25 cellular contexts compared by ENCODE assay signal in genomic region chr13:45928196-45928595, GRCh38.
"Had no signal": no experiment of that assay in that cellular context is flagged by ENCODE, and none has a peak within 500 bp of the region (broad histone marks: within the 10 kb centered on the region; RNA-seq: fewer than 3 reads in every experiment).

No MANE protein-coding gene starts in this region.

- ATAC-seq: gastrocnemius medialis; heart left ventricle; left colon; left ventricle myocardium superior; natural killer cell; stimulated activated memory B cell treated with anti-CD40 and anti-IgM and Interleukin-4, amounts not matched to agents 10 μg/mL and 1 μg/mL and 100 μg/mL, for 72 hours; stimulated activated naive CD8-positive, alpha-beta T cell treated with anti-CD3 and anti-CD28 coated beads, Interleukin-15, Interleukin-2, amounts not matched to agents 100 U/mL and 50 U/mL, for 24 hours had no signal

- H3K79me2 ChIP-seq: hepatocyte, parathyroid adenoma had no signal

- DNase-seq: dorsolateral prefrontal cortex; effector CD4-positive, alpha-beta T cell; foreskin fibroblast; gastrocnemius medialis; heart left ventricle; left colon; left ventricle myocardium superior; lower lobe of right lung; natural killer cell; sigmoid colon; spleen; stimulated activated CD4-positive, alpha-beta T cell treated with anti-CD3 and anti-CD28 coated beads, Interleukin-4, amount 100 ng/mL, for 4 hours; stimulated activated naive CD8-positive, alpha-beta T cell treated with anti-CD3 and anti-CD28 coated beads, Interleukin-15, Interleukin-2, amounts not matched to agents 100 U/mL and 50 U/mL, for 24 hours; substantia nigra; testis; tibial artery had no signal

- H3K27me3 ChIP-seq: gastrocnemius medialis, right atrium auricular region, sigmoid colon, testis had no signal

- H3K36me3 ChIP-seq: gastrocnemius medialis, heart left ventricle, lower lobe of right lung, right atrium auricular region, sigmoid colon, spleen, tibial artery had no signal

- H3K4me3 ChIP-seq: dorsolateral prefrontal cortex, gastrocnemius medialis, heart left ventricle, hepatocyte, lower lobe of right lung, right atrium auricular region, sigmoid colon, spleen, testis, tibial artery had no signal

- H3K4me1 Mint-ChIP-seq: memory B cell; natural killer cell; stimulated activated memory B cell treated with anti-CD40 and anti-IgM and Interleukin-4, amounts not matched to agents 10 μg/mL and 1 μg/mL and 100 μg/mL, for 72 hours had no signal

- H3K27ac Mint-ChIP-seq: memory B cell; natural killer cell; progenitor cell of endocrine pancreas; stimulated activated memory B cell treated with anti-CD40 and anti-IgM and Interleukin-4, amounts not matched to agents 10 μg/mL and 1 μg/mL and 100 μg/mL, for 72 hours; type B pancreatic cell had no signal

- H3K9me3 ChIP-seq: gastrocnemius medialis, heart left ventricle, lower lobe of right lung, right atrium auricular region, sigmoid colon, spleen, testis, tibial artery had no signal

- H2AFZ ChIP-seq: hepatocyte, parathyroid adenoma had no signal

- H3K27ac ChIP-seq: dorsolateral prefrontal cortex, gastrocnemius medialis, heart left ventricle, hepatocyte, lower lobe of right lung, parathyroid adenoma, right atrium auricular region, sigmoid colon, spleen, testis, tibial artery had no signal

- H3K9ac ChIP-seq: parathyroid adenoma had no signal

- FAIRE-seq: colon, islet of Langerhans had no signal

- H3K36me3 Mint-ChIP-seq: memory B cell; natural killer cell; stimulated activated memory B cell treated with anti-CD40 and anti-IgM and Interleukin-4, amounts not matched to agents 10 μg/mL and 1 μg/mL and 100 μg/mL, for 72 hours; type B pancreatic cell had no signal

- H3K4me1 ChIP-seq: gastrocnemius medialis, parathyroid adenoma, right atrium auricular region, testis, tibial artery had no signal

- H3K4me3 Mint-ChIP-seq: memory B cell; natural killer cell; stimulated activated memory B cell treated with anti-CD40 and anti-IgM and Interleukin-4, amounts not matched to agents 10 μg/mL and 1 μg/mL and 100 μg/mL, for 72 hours; type B pancreatic cell had no signal

- H3K9me3 Mint-ChIP-seq: memory B cell; natural killer cell; stimulated activated memory B cell treated with anti-CD40 and anti-IgM and Interleukin-4, amounts not matched to agents 10 μg/mL and 1 μg/mL and 100 μg/mL, for 72 hours; type B pancreatic cell had no signal

- H3K4me2 ChIP-seq: hepatocyte had no signal
